In genomic region chr1:29305943-29306342, GRCh38 we compare ENCODE assay signal across 20 cellular contexts.
DNase-seq lines count a peak whose midpoint lies in the region; ATAC-seq and TF ChIP-seq lines count a peak whose summit lies in the region.
"Had no signal": no experiment of that assay in that cellular context is flagged by ENCODE, and none has a peak within 500 bp of the region (broad histone marks: within the 10 kb centered on the region; RNA-seq: fewer than 3 reads in every experiment).

No MANE protein-coding gene starts in this region.

- H3K56ac ChIP-seq in mesendoderm (ENCODE audit: low read length), result no peak overlapping the region

- H3K27me3 ChIP-seq in endodermal cell (ENCODE audit: control insufficient read depth, insufficient read depth, low read length, poor library complexity, severe bottlenecking) (no peaks in the 10 kb centered on the region), mesendoderm (ENCODE audit: insufficient read depth, low read length, poor library complexity) (no peaks in the 10 kb centered on the region)
- H3K27me3 ChIP-seq in CD4-positive, alpha-beta memory T cell (ENCODE audit: insufficient read depth, low read length), result no peaks in the 10 kb centered on the region
- H3K27me3 ChIP-seq: SJSA1 had no signal

- CTCF ChIA-PET in CD4-positive, alpha-beta memory T cell (lab: Charles Lee; ENCODE audit: partially characterized antibody), result no interaction called here

- H3K4me3 Mint-ChIP-seq in stimulated activated naive CD8-positive, alpha-beta T cell treated with anti-CD3 and anti-CD28 coated beads, Interleukin-15, amount 100 ng/mL, for 72 hours, result no peak overlapping the region
- H3K4me3 Mint-ChIP-seq in endodermal cell, result no peak overlapping the region
- no peak overlapping the region for H3K4me3 Mint-ChIP-seq in CD4-positive, alpha-beta memory T cell
- H3K4me3 Mint-ChIP-seq: CD14-positive monocyte had no signal

- H2BK15ac ChIP-seq in mesendoderm (replicated peaks; ENCODE audit: low read depth), result no peak overlapping the region

- no peaks in the 10 kb centered on the region for H3K79me1 ChIP-seq in mesendoderm (ENCODE audit: low read length)

- no peaks in the 10 kb centered on the region for H3K27me3 Mint-ChIP-seq in stimulated activated naive CD8-positive, alpha-beta T cell treated with anti-CD3 and anti-CD28 coated beads, Interleukin-15, amount 100 ng/mL, for 72 hours
- no peaks in the 10 kb centered on the region for H3K27me3 Mint-ChIP-seq in endodermal cell (ENCODE audit: insufficient read depth)
- H3K27me3 Mint-ChIP-seq in CD4-positive, alpha-beta memory T cell, result peaks cover 4 to 7% of the 10 kb centered on the region in 2 donors

- H3K4me1 Mint-ChIP-seq in stimulated activated naive CD8-positive, alpha-beta T cell treated with anti-CD3 and anti-CD28 coated beads, Interleukin-15, amount 100 ng/mL, for 72 hours, result no peaks in the 10 kb centered on the region
- peaks cover 25% of the 10 kb centered on the region for H3K4me1 Mint-ChIP-seq in endodermal cell
- H3K4me1 Mint-ChIP-seq in CD4-positive, alpha-beta memory T cell, result no peaks in the 10 kb centered on the region
- H3K4me1 Mint-ChIP-seq: CD14-positive monocyte had no signal

- H2AK5ac ChIP-seq in mesendoderm (ENCODE audit: low read length), result no peak overlapping the region

- H4K8ac ChIP-seq in mesendoderm (ENCODE audit: low read depth, low read length), result no peak overlapping the region

- H3K4ac ChIP-seq in mesendoderm (ENCODE audit: low read depth, low read length), result no peak overlapping the region

- intact Hi-C loops in CD4-positive, alpha-beta memory T cell (cut with micrococcal nuclease), result no loop called here

- no peak overlapping the region for H4K5ac ChIP-seq in mesendoderm (ENCODE audit: low read length)

- H3K36me3 Mint-ChIP-seq in endodermal cell (ENCODE audit: low read depth), result peaks cover 30% of the 10 kb centered on the region
- H3K36me3 Mint-ChIP-seq in CD4-positive, alpha-beta memory T cell, result no peaks in the 10 kb centered on the region
- H3K36me3 Mint-ChIP-seq: CD14-positive monocyte had no signal

- peak overlapping the region; percentile 6 to 76 for H3K27ac Mint-ChIP-seq in stimulated activated naive CD8-positive, alpha-beta T cell treated with anti-CD3 and anti-CD28 coated beads, Interleukin-15, amount 100 ng/mL, for 72 hours
- no peak overlapping the region for H3K27ac Mint-ChIP-seq in endodermal cell
- H3K27ac Mint-ChIP-seq in CD4-positive, alpha-beta memory T cell, result no peak overlapping the region

- no peak for DNase-seq in stimulated activated naive CD8-positive, alpha-beta T cell treated with anti-CD3 and anti-CD28 coated beads, Interleukin-15, amount 100 ng/mL, for 72 hours
- DNase-seq in stimulated activated naive CD8-positive, alpha-beta T cell treated with anti-CD3 and anti-CD28 coated beads, Interleukin-15, Interleukin-2, amounts not matched to agents 100 U/mL and 50 U/mL, for 24 hours, result no peak
- DNase-seq in endodermal cell, result no peak
- DNase-seq in mesendoderm, result peak; percentile 53
- no peak for DNase-seq in SHP77 (lab: John Stamatoyannopoulos, UW)
- DNase-seq in DMS79 (lab: John Stamatoyannopoulos, UW), result no peak
- no peak for DNase-seq in CD4-positive, alpha-beta memory T cell
- DNase-seq: 8988T, COR-L47, DMS 273 treated with DMSO at 0.1 percent for 48 hours, GM23248, HCEC 1CT, NCI-H1417 treated with DMSO at 0.1 percent for 48 hours, NCI-H187 treated with DMSO at 0.1 percent for 48 hours, NCI-H345, NCI-H526 had no signal

- no peaks in the 10 kb centered on the region for H3K79me2 ChIP-seq in mesendoderm (ENCODE audit: control insufficient read depth, insufficient read depth, low read length)

- no peak overlapping the region for H2BK120ac ChIP-seq in mesendoderm (ENCODE audit: low read depth, low read length)

- no peak overlapping the region for H3K23ac ChIP-seq in mesendoderm (ENCODE audit: low read length)

- H3K9ac ChIP-seq in endodermal cell (ENCODE audit: extremely low read depth, low read length, poor library complexity, severe bottlenecking), result no peak overlapping the region
- no peak overlapping the region for H3K9ac ChIP-seq in mesendoderm (ENCODE audit: low read length)
- H3K9ac ChIP-seq: GM23248 had no signal

- H3K4me3 ChIP-seq in endodermal cell (ENCODE audit: low read length) (no peak overlapping the region), mesendoderm (ENCODE audit: low read length) (no peak overlapping the region)
- no peak overlapping the region for H3K4me3 ChIP-seq in CD4-positive, alpha-beta memory T cell (ENCODE audit: low read length in 2 of 2)
- H3K4me3 ChIP-seq: GM12878, GM23248, SJSA1 had no signal

- peak; percentile 49 for TF ChIP-seq CTCF in endodermal cell (conservative IDR thresholded peaks at IDR 0.05)

- H3K9me3 ChIP-seq in endodermal cell (ENCODE audit: control insufficient read depth, low read length), result no peaks in the 10 kb centered on the region
- no peaks in the 10 kb centered on the region for H3K9me3 ChIP-seq in CD4-positive, alpha-beta memory T cell (ENCODE audit: control insufficient read depth in 1 of 2, low read length in 2 of 2)
- H3K9me3 ChIP-seq: SJSA1 had no signal

- H3K9me3 Mint-ChIP-seq in stimulated activated naive CD8-positive, alpha-beta T cell treated with anti-CD3 and anti-CD28 coated beads, Interleukin-15, amount 100 ng/mL, for 72 hours, result no peaks in the 10 kb centered on the region
- H3K9me3 Mint-ChIP-seq in endodermal cell, result no peaks in the 10 kb centered on the region
- no peaks in the 10 kb centered on the region for H3K9me3 Mint-ChIP-seq in CD4-positive, alpha-beta memory T cell

- no peak overlapping the region for H2BK5ac ChIP-seq in mesendoderm (ENCODE audit: low read length)

- no peak overlapping the region for H3K27ac ChIP-seq in endodermal cell (ENCODE audit: low read depth, low read length)
- no peak overlapping the region for H3K27ac ChIP-seq in mesendoderm (ENCODE audit: low read depth, low read length)
- no peak overlapping the region for H3K27ac ChIP-seq in CD4-positive, alpha-beta memory T cell (ENCODE audit: low read depth, low read length)
- H3K27ac ChIP-seq: GM23248, SJSA1 had no signal

- H3K4me1 ChIP-seq in endodermal cell (ENCODE audit: control insufficient read depth, insufficient read depth, low read length) (no peaks in the 10 kb centered on the region), mesendoderm (ENCODE audit: control insufficient read depth, low read depth, low read length) (no peaks in the 10 kb centered on the region)
- no peaks in the 10 kb centered on the region for H3K4me1 ChIP-seq in CD4-positive, alpha-beta memory T cell (ENCODE audit: insufficient read depth, low read length)
- H3K4me1 ChIP-seq: SJSA1 had no signal

- ATAC-seq in stimulated activated naive CD8-positive, alpha-beta T cell treated with anti-CD3 and anti-CD28 coated beads, Interleukin-15, amount 100 ng/mL, for 72 hours, result no peak
- no peak for ATAC-seq in stimulated activated naive CD8-positive, alpha-beta T cell treated with anti-CD3 and anti-CD28 coated beads, Interleukin-15, Interleukin-2, amounts not matched to agents 100 U/mL and 50 U/mL, for 24 hours
- ATAC-seq in HG03469 (IDR thresholded peaks at IDR 0.05; ENCODE audit: unreplicated experiment), result no peak
- ATAC-seq: GM12878 had no signal

- H3K18ac ChIP-seq in mesendoderm (ENCODE audit: low read length), result no peak overlapping the region

- H3K36me3 ChIP-seq in endodermal cell (ENCODE audit: control insufficient read depth, insufficient read depth, low read length), result no peaks in the 10 kb centered on the region
- peaks cover 4% of the 10 kb centered on the region for H3K36me3 ChIP-seq in mesendoderm (ENCODE audit: control insufficient read depth, insufficient read depth, low read length)
- no peaks in the 10 kb centered on the region for H3K36me3 ChIP-seq in CD4-positive, alpha-beta memory T cell (ENCODE audit: insufficient read depth, low read length)
- H3K36me3 ChIP-seq: SJSA1 had no signal

- H3K4me2 ChIP-seq in mesendoderm (ENCODE audit: low read length), result no peak overlapping the region

- WGBS in endodermal cell (ENCODE audit: insufficient coverage in 1 of 2, insufficient read length in 1 of 2), 2 experiments, result 86 to 92% methylated on average over 2 to 7 of the region's 7 CpGs
- no CpG with 5 or more reads among the region's 7 CpGs for WGBS in mesendoderm (ENCODE audit: extremely low coverage, insufficient coverage, low lambda C conversion rate)

- POLR2A ChIA-PET in CD4-positive, alpha-beta memory T cell (lab: Charles Lee; ENCODE audit: partially characterized antibody), result no interaction called here

Comparison
In these comparisons a context has a peak if more than half of its experiments do, and no peak if none do; other contexts are left out.
1. H3K27ac Mint-ChIP-seq: peak in stimulated activated naive CD8-positive, alpha-beta T cell treated with anti-CD3 and anti-CD28 coated beads, Interleukin-15, amount 100 ng/mL, for 72 hours (2 of 2); none in endodermal cell (single experiment) and CD4-positive, alpha-beta memory T cell (0 of 7).